In the genomic region with DNA sequence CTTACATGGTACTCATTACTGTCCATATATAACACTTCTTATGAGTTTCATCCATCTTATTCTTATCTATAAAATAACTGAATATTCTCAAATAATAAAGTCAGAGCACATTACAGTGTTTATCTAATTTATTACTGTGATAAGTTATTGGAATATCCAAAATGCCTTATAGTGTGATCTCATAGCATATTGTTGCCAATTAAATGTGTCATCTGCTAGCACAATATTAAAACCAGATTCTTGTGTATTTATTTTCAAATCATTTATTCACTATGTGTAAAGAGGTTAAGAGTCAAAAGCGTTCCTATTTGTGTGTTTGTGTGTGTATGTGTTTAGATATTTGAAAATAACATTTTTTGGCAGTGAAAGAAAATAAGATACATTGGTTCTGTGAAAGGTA, we compare ENCODE assay signal across 30 cellular contexts.
"Had no signal": no experiment of that assay in that cellular context is flagged by ENCODE, and none has a peak within 500 bp of the region (broad histone marks: within the 10 kb centered on the region; RNA-seq: fewer than 3 reads in every experiment).

No MANE protein-coding gene starts in this region.

- H3K27ac ChIP-seq: colonic mucosa, esophagus muscularis mucosa, foreskin keratinocyte, gastroesophageal sphincter, heart left ventricle, hepatocyte, left lung, neural progenitor cell, prostate gland, right atrium auricular region, suprapubic skin, transverse colon, upper lobe of right lung, uterus had no signal

- DNase-seq: colonic mucosa; effector CD8-positive, alpha-beta T cell; endodermal cell; foreskin keratinocyte; heart left ventricle; left cardiac atrium; left lung; mesendoderm; midbrain; naive thymus-derived CD4-positive, alpha-beta T cell; stimulated activated CD4-positive, alpha-beta T cell treated with anti-CD3 and anti-CD28 coated beads, Interleukin-12 subunit alpha, Interleukin-12 subunit beta, amount 100 ng/mL, for 4 hours; stimulated activated CD4-positive, alpha-beta T cell treated with anti-CD3 and anti-CD28 coated beads, Interleukin-1b, Interleukin-23, amount 100 ng/mL, for 48 hours; stimulated activated CD4-positive, alpha-beta T cell treated with anti-CD3 and anti-CD28 coated beads, Interleukin-4, amount 100 ng/mL, for 1 hour; stimulated activated CD8-positive, alpha-beta memory T cell treated with anti-CD3 and anti-CD28 coated beads, Interleukin-4, amount 100 ng/mL, for 48 hours; stimulated activated naive CD4-positive, alpha-beta T cell; stimulated activated naive CD8-positive, alpha-beta T cell treated with anti-CD3 and anti-CD28 coated beads, Interleukin-15, amount 100 ng/mL, for 72 hours; transverse colon; upper lobe of right lung; uterus had no signal

- ATAC-seq: foreskin keratinocyte; gastroesophageal sphincter; heart left ventricle; left cardiac atrium; left lung; naive thymus-derived CD4-positive, alpha-beta T cell; sciatic nerve; stimulated activated naive CD8-positive, alpha-beta T cell treated with anti-CD3 and anti-CD28 coated beads, Interleukin-15, amount 100 ng/mL, for 72 hours; upper lobe of right lung had no signal

- H3K9me3 ChIP-seq: colonic mucosa, esophagus muscularis mucosa, gastroesophageal sphincter, heart left ventricle, left lung, prostate gland, right atrium auricular region, suprapubic skin, transverse colon, upper lobe of right lung, uterus had no signal

- H2AFZ ChIP-seq: hepatocyte, neural progenitor cell had no signal

- H3K4me3 ChIP-seq: colonic mucosa, esophagus muscularis mucosa, gastroesophageal sphincter, heart left ventricle, hepatocyte, left lung, neural progenitor cell, prostate gland, right atrium auricular region, smooth muscle cell, suprapubic skin, transverse colon, upper lobe of right lung, uterus had no signal

- H3K4me3 Mint-ChIP-seq: dendritic cell treated with granulocyte-macrophage colony-stimulating factor and Interleukin-4, amounts not matched to agents 40 ng/mL and 50 ng/mL, for 4 days; endodermal cell; naive thymus-derived CD4-positive, alpha-beta T cell; nephron; neural progenitor cell; stimulated activated naive CD8-positive, alpha-beta T cell treated with anti-CD3 and anti-CD28 coated beads, Interleukin-15, amount 100 ng/mL, for 72 hours had no signal

- H3K79me2 ChIP-seq: hepatocyte had no signal

- H3K27me3 ChIP-seq: colonic mucosa, esophagus muscularis mucosa, foreskin keratinocyte, gastroesophageal sphincter, heart left ventricle, hepatocyte, left lung, neural progenitor cell, right atrium auricular region, suprapubic skin, transverse colon, upper lobe of right lung, uterus had no signal

- H3K4me1 Mint-ChIP-seq: neural progenitor cell; stimulated activated naive CD8-positive, alpha-beta T cell treated with anti-CD3 and anti-CD28 coated beads, Interleukin-15, amount 100 ng/mL, for 72 hours had no signal

- H3K9me3 Mint-ChIP-seq: dendritic cell treated with granulocyte-macrophage colony-stimulating factor and Interleukin-4, amounts not matched to agents 40 ng/mL and 50 ng/mL, for 4 days; endodermal cell; nephron; neural progenitor cell had no signal

- H3K27me3 Mint-ChIP-seq: dendritic cell treated with granulocyte-macrophage colony-stimulating factor and Interleukin-4, amounts not matched to agents 40 ng/mL and 50 ng/mL, for 4 days; naive thymus-derived CD4-positive, alpha-beta T cell; stimulated activated naive CD8-positive, alpha-beta T cell treated with anti-CD3 and anti-CD28 coated beads, Interleukin-15, amount 100 ng/mL, for 72 hours had no signal

- H3K4me1 ChIP-seq: colonic mucosa, foreskin keratinocyte, left lung, neural progenitor cell, prostate gland, right atrium auricular region, upper lobe of right lung, uterus had no signal

- H3K4me2 ChIP-seq: hepatocyte, neural progenitor cell, smooth muscle cell had no signal

- H3K36me3 ChIP-seq: colonic mucosa, neural progenitor cell, prostate gland, right atrium auricular region, suprapubic skin, transverse colon, upper lobe of right lung, uterus had no signal

- H3K27ac Mint-ChIP-seq: dendritic cell treated with granulocyte-macrophage colony-stimulating factor and Interleukin-4, amounts not matched to agents 40 ng/mL and 50 ng/mL, for 4 days; endodermal cell; naive thymus-derived CD4-positive, alpha-beta T cell; nephron; neural progenitor cell had no signal

- H3K9ac ChIP-seq: neural progenitor cell had no signal
